ENCODE assay signal across 9 cellular contexts in the genomic region with DNA sequence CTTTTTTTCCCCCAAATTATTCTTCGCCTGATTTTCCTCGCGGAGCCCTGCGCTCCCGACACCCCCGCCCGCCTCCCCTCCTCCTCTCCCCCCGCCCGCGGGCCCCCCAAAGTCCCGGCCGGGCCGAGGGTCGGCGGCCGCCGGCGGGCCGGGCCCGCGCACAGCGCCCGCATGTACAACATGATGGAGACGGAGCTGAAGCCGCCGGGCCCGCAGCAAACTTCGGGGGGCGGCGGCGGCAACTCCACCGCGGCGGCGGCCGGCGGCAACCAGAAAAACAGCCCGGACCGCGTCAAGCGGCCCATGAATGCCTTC. TPM values are rescaled to one million over a fixed set of nuclear protein-coding genes. Genes with fewer than 3 reads are reported as not detected.
A peak's percentile ranks its signal among the peaks of the same experiment; 100 is the strongest.
DNase-seq lines count a peak whose midpoint lies in the region; ATAC-seq and TF ChIP-seq lines count a peak whose summit lies in the region.
"Had no signal": no experiment of that assay in that cellular context is flagged by ENCODE, and none has a peak within 500 bp of the region (broad histone marks: within the 10 kb centered on the region; RNA-seq: fewer than 3 reads in every experiment).

No MANE protein-coding gene starts in this region.

- WGBS in heart left ventricle, 4 donors = 1 to 3% (median 1%) methylated on average over 30 to 41 of the region's 41 CpGs
- WGBS in aorta, 2 donors = 1 to 2% methylated on average over 37 to 41 of the region's 41 CpGs

- H3K9me3 ChIP-seq in heart left ventricle = no peaks in the 10 kb centered on the region
- H3K9me3 ChIP-seq in mucosa of stomach (ENCODE audit: control insufficient read depth, low read length) = no peaks in the 10 kb centered on the region
- H3K9me3 ChIP-seq in aorta (ENCODE audit: control insufficient read depth, low read length) = no peaks in the 10 kb centered on the region

- H3K4me1 ChIP-seq in heart left ventricle (peaks cover 0 to 34% (median 8%) of the 10 kb centered on the region in 12 donors), mucosa of stomach (ENCODE audit: control insufficient read depth, insufficient read depth, low read length) (peaks cover 7% of the 10 kb centered on the region), aorta (ENCODE audit: control insufficient read depth in 1 of 2, insufficient read depth in 2 of 2, low read length in 2 of 2) (no peaks in the 10 kb centered on the region)

- H3K27ac ChIP-seq in heart left ventricle (peak overlapping the region in 1 of 12 donors; percentile 27), cingulate gyrus (ENCODE audit: low read depth, low read length) (peak overlapping the region; percentile 72), aorta (ENCODE audit: low read depth in 1 of 2, low read length in 2 of 2) (no peak overlapping the region)

- DNase-seq in heart left ventricle = no peak
- DNase-seq in cardiac septum (ENCODE audit: low spot score) = no peak
- DNase-seq in aorta = no peak
- no peak for DNase-seq in activated CD8-positive, alpha-beta memory T cell treated with anti-CD3 and anti-CD28 coated beads for 24 hours
- DNase-seq in KG1 (lab: John Stamatoyannopoulos, UW) = no peak
- DNase-seq: activated effector memory CD4-positive, alpha-beta T cell treated with Interleukin-2 at 50 U/mL for 16 hours had no signal

- TF ChIP-seq POLR2A in heart left ventricle (IDR thresholded peaks at IDR 0.05) = no peak

- ATAC-seq in heart left ventricle (no peak), aorta (ENCODE audit: low FRiP score) (peak; percentile 5), GM18861 (IDR thresholded peaks at IDR 0.05; ENCODE audit: unreplicated experiment) (no peak)

- H3K27me3 ChIP-seq in heart left ventricle (peaks cover 50 to 100% (median 99%) of the 10 kb centered on the region in 9 donors), mucosa of stomach (ENCODE audit: control insufficient read depth, insufficient read depth, low read length) (peaks cover 45% of the 10 kb centered on the region), aorta (ENCODE audit: control insufficient read depth in 1 of 2, insufficient read depth in 2 of 2, low read length in 1 of 2) (no peaks in the 10 kb centered on the region)

- H3K4me3 ChIP-seq in heart left ventricle = peak overlapping the region in 10 of 12 donors; percentile 6 to 41 (median 21)
- H3K4me3 ChIP-seq in mucosa of stomach (ENCODE audit: low read length) = peak overlapping the region; percentile 71
- H3K4me3 ChIP-seq in aorta (ENCODE audit: low read length in 2 of 2) = peak overlapping the region; percentile 34 to 74

- TF ChIP-seq CTCF in heart left ventricle (IDR thresholded peaks at IDR 0.05) = no peak

- H3K9ac ChIP-seq in mucosa of stomach (ENCODE audit: low read length) = peak overlapping the region; percentile 81

- intact Hi-C loops in heart left ventricle (cut with DNase I) (loop anchor here in 7 of 10 donors (5.0 kb wide), 3 partner anchors 545 to 970 kb away; no protein-coding TSS in a partner anchor), cardiac septum (cut with DNase I) (loop anchor here (10.0 kb wide), 1 partner anchor 903 kb away; no protein-coding TSS in a partner anchor), aorta (cut with DNase I) (loop anchor here in 1 of 2 donors (5.0 kb wide), 1 partner anchor 970 kb away; no protein-coding TSS in a partner anchor)

- H3K36me3 ChIP-seq in heart left ventricle (no peaks in the 10 kb centered on the region), mucosa of stomach (ENCODE audit: control insufficient read depth, insufficient read depth, low read length) (no peaks in the 10 kb centered on the region), aorta (ENCODE audit: control insufficient read depth in 1 of 2, insufficient read depth in 2 of 2, low read length in 1 of 2) (no peaks in the 10 kb centered on the region)

RNA-seq across cellular contexts. Expression of gene SOX2, which starts 0.4 kb away (rescaled TPM):
- total RNA-seq in heart left ventricle = 1 to 10 TPM in 2 of 9 donors, under 1 TPM in 2, not detected in 5; 0.09 to 1.1 (median 0.61) TPM
- polyA plus RNA-seq in heart left ventricle = under 1 TPM; 0.11 to 0.30 TPM
- not detected for total RNA-seq in cardiac septum
- total RNA-seq in aorta = under 1 TPM; 0.24 to 0.29 TPM
- polyA plus RNA-seq in aorta = under 1 TPM in 1 of 2 donors, not detected in 1; 0.13 TPM

Comparison
In these comparisons a context has a peak if more than half of its experiments do, and no peak if none do; other contexts are left out.
1. H3K4me3 ChIP-seq: peak in every context shown above with its lines; median percentile 71 in mucosa of stomach; 54 in aorta; 21 in heart left ventricle.